Comparison of ENCODE assay signal across 9 cellular contexts in genomic region chr6:84764332-84765049, GRCh38. TPM values are rescaled to one million over a fixed set of nuclear protein-coding genes. Genes with fewer than 3 reads are reported as not detected.
DNase-seq lines count a peak whose midpoint lies in the region; TF ChIP-seq lines count a peak whose summit lies in the region.
"Had no signal": no experiment of that assay in that cellular context is flagged by ENCODE, and none has a peak within 500 bp of the region (broad histone marks: within the 10 kb centered on the region; RNA-seq: fewer than 3 reads in every experiment).

Gene TBX18, minus strand, starts transcription at chr6:84764598. Its CDS starts 417 bp downstream, at chr6:84764181.

- H3K4me1 ChIP-seq in adipocyte (ENCODE audit: control insufficient read depth, insufficient read depth, low read length) (peaks cover 20% of the 10 kb centered on the region), left ventricle myocardium inferior (peaks cover 22% of the 10 kb centered on the region), trophoblast cell (ENCODE audit: control insufficient read depth in 1 of 2, insufficient read depth in 2 of 2, low read length in 2 of 2) (peaks cover 4 to 16% of the 10 kb centered on the region in 2 experiments)

- TF ChIP-seq CTCF in left ventricle myocardium inferior (IDR thresholded peaks at IDR 0.05; ENCODE audit: borderline replicate concordance) = no peak
- no peak for TF ChIP-seq CTCF in GM10266 (IDR thresholded peaks at IDR 0.05; ENCODE audit: control insufficient read depth, insufficient read depth, low read depth, missing control alignments)

- peak within 1 kb of the TSS; percentile 89 for H3K27ac ChIP-seq in left ventricle myocardium inferior (replicated peaks)
- no peak within 1 kb of the TSS for H3K27ac ChIP-seq in trophoblast cell (ENCODE audit: low read depth, low read length)
- H3K27ac ChIP-seq: neutrophil had no signal

- no peak within 1 kb of the TSS for H3K23ac ChIP-seq in trophoblast cell (ENCODE audit: low read length)

- H4K12ac ChIP-seq in trophoblast cell (ENCODE audit: low read depth, low read length) = no peak within 1 kb of the TSS

- H2AK5ac ChIP-seq in trophoblast cell (ENCODE audit: low read length) = no peak within 1 kb of the TSS

- no peak within 1 kb of the TSS for H4K8ac ChIP-seq in trophoblast cell (ENCODE audit: low read depth, low read length)

- WGBS in trophoblast cell (ENCODE audit: extremely low coverage, insufficient coverage, insufficient read length) = no CpG with 5 or more reads among the region's 42 CpGs

- H2AFZ ChIP-seq in trophoblast cell (ENCODE audit: insufficient read depth, low read length, poor library complexity) = peak within 1 kb of the TSS; percentile 20

- H2BK5ac ChIP-seq in trophoblast cell (ENCODE audit: low read depth, low read length, poor library complexity) = no peak within 1 kb of the TSS

- H3K4me3 ChIP-seq in adipocyte (ENCODE audit: low read length) = peak within 1 kb of the TSS; percentile 85
- peak within 1 kb of the TSS; percentile 72 for H3K4me3 ChIP-seq in left ventricle myocardium inferior
- H3K4me3 ChIP-seq in trophoblast cell (ENCODE audit: low read depth, low read length) = peak within 1 kb of the TSS; percentile 66

- no peak within 1 kb of the TSS for H2BK120ac ChIP-seq in trophoblast cell (ENCODE audit: insufficient read depth, low read length, poor library complexity)

- H3K9me3 ChIP-seq in adipocyte (ENCODE audit: control insufficient read depth, low read length) = no peaks in the 10 kb centered on the region
- H3K9me3 ChIP-seq in left ventricle myocardium inferior (replicated peaks) = no peaks in the 10 kb centered on the region
- H3K9me3 ChIP-seq in trophoblast cell (ENCODE audit: insufficient read depth, low read depth, low read length) = peaks cover 5% of the 10 kb centered on the region

- peak within 1 kb of the TSS; percentile 97 for H3K9ac ChIP-seq in adipocyte (ENCODE audit: low read length)
- H3K9ac ChIP-seq in trophoblast cell (ENCODE audit: low read length) = no peak within 1 kb of the TSS

- H2BK12ac ChIP-seq in trophoblast cell (ENCODE audit: low read length) = no peak within 1 kb of the TSS

- no peaks in the 10 kb centered on the region for H3K79me1 ChIP-seq in trophoblast cell (ENCODE audit: low read length)

- H3K36me3 ChIP-seq in adipocyte (ENCODE audit: control insufficient read depth, insufficient read depth, low read length, severe bottlenecking) (no peaks in the 10 kb centered on the region), left ventricle myocardium inferior (no peaks in the 10 kb centered on the region), trophoblast cell (ENCODE audit: control insufficient read depth in 1 of 2, insufficient read depth in 2 of 2, low read length in 2 of 2) (no peaks in the 10 kb centered on the region)
- H3K36me3 ChIP-seq: neutrophil had no signal

- H3K27me3 ChIP-seq in adipocyte (replicated peaks; ENCODE audit: control insufficient read depth, insufficient read depth, low read length) (no peaks in the 10 kb centered on the region), left ventricle myocardium inferior (ENCODE audit: low read depth) (peaks cover 100% of the 10 kb centered on the region), trophoblast cell (ENCODE audit: insufficient read depth, low read length) (peaks cover 58% of the 10 kb centered on the region)

- H3K18ac ChIP-seq in trophoblast cell (ENCODE audit: low read length) = no peak within 1 kb of the TSS

- DNase-seq in D341Med (ENCODE audit: low spot score) (peak; percentile 61), LoVo (ENCODE audit: low spot score) (peak; percentile 74), adipocyte (ENCODE audit: low read depth) (peak; percentile 99), left ventricle myocardium inferior (peak; percentile 92), trophoblast cell (peak; percentile 40 to 58), GM10266 (ENCODE audit: extremely low spot score) (no peak), cortex of kidney (lab: John Stamatoyannopoulos, UW) (no peak), cerebellar cortex (ENCODE audit: low spot score) (no peak)

- no peak within 1 kb of the TSS for H3K14ac ChIP-seq in trophoblast cell (ENCODE audit: low read length)

- H4K91ac ChIP-seq in trophoblast cell (ENCODE audit: low read depth, low read length) = no peak within 1 kb of the TSS

- peak within 1 kb of the TSS; percentile 78 for H3K4me2 ChIP-seq in trophoblast cell (ENCODE audit: low read length)

- H3K79me2 ChIP-seq in trophoblast cell (ENCODE audit: control insufficient read depth, insufficient read depth, low read length, poor library complexity) = no peaks in the 10 kb centered on the region

- intact Hi-C loops in left ventricle myocardium inferior (cut with micrococcal nuclease) = no loop called here

- no peak within 1 kb of the TSS for H3K4ac ChIP-seq in trophoblast cell (ENCODE audit: low read depth, low read length)

RNA-seq across cellular contexts. Expression of gene TBX18, which starts in this region (rescaled TPM):
- 3.5 TPM for total RNA-seq in left ventricle myocardium inferior
- polyA plus RNA-seq in trophoblast cell (2013) = 0.19 and 0.21 TPM in 2 replicates

Comparison
In these comparisons a context has a peak if more than half of its experiments do, and no peak if none do; other contexts are left out.
1. DNase-seq: peak in D341Med (single experiment), LoVo (single experiment), adipocyte (single experiment), left ventricle myocardium inferior (single experiment) and trophoblast cell (2 of 2); none in GM10266 (single experiment), cortex of kidney (single experiment) and cerebellar cortex (single experiment).
2. Peak in every context shown above with its lines, with median percentiles within 50 percentile points of each other: H3K4me3 ChIP-seq.